Comparison of ENCODE assay signal across 17 cellular contexts in the genomic region with DNA sequence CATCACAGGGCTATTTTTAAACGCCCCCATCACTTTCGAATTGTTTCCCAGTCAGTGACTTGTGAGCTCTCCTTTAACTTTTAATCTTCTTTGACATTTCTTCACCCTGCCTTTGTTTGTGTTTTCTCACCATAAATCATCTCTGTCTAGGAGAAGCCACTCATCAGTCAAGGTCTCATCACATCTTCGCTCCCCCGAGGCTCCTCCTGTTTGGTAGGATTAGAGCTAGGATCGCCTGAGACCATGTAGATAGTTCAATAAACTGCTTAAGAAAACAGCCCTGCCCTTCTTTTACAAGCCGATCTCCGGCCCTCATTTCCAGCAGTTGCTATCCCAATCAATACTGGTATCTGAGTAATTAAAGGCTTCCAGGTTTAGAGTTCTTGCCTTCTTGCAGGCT.
DNase-seq lines count a peak whose midpoint lies in the region; ATAC-seq, FAIRE-seq and TF ChIP-seq lines count a peak whose summit lies in the region.
"Had no signal": no experiment of that assay in that cellular context is flagged by ENCODE, and none has a peak within 500 bp of the region (broad histone marks: within the 10 kb centered on the region; RNA-seq: fewer than 3 reads in every experiment).

No MANE protein-coding gene starts in this region.

- H3K9me1 ChIP-seq in keratinocyte (ENCODE audit: control insufficient read depth, extremely low read depth, insufficient read depth, low read length) = no peaks in the 10 kb centered on the region

- peaks cover 4% of the 10 kb centered on the region for H3K36me3 Mint-ChIP-seq in nephron progenitor cell (ENCODE audit: low read depth)

- no peaks in the 10 kb centered on the region for H3F3A ChIP-seq in SK-N-SH (replicated peaks; ENCODE audit: insufficient read depth)

- no peaks in the 10 kb centered on the region for H3K27me3 Mint-ChIP-seq in nephron progenitor cell (ENCODE audit: low read depth, poor library complexity)

- dilution Hi-C loops in keratinocyte (cut with MboI; ENCODE audit: extremely low pct_ligation_motif_present, low sequenced_read_pairs) = no loop called here

- H3K4me1 Mint-ChIP-seq in nephron progenitor cell = peaks cover 60% of the 10 kb centered on the region
- H3K4me1 Mint-ChIP-seq: B cell had no signal

- peaks cover 7% of the 10 kb centered on the region for H3K4me1 ChIP-seq in keratinocyte (ENCODE audit: control insufficient read depth, extremely low read depth, insufficient read depth, low read length)
- peaks cover 0 to 2% of the 10 kb centered on the region in 2 experiments; a peak in 2 of 4 replicates for H3K4me1 ChIP-seq in SK-N-SH (ENCODE audit: control insufficient read depth in 1 of 2, insufficient read depth in 2 of 2, low read depth in 1 of 2, low read length in 1 of 2)

- H3K9me3 Mint-ChIP-seq in nephron progenitor cell = peaks cover 4% of the 10 kb centered on the region
- H3K9me3 Mint-ChIP-seq: CD4-positive, alpha-beta T cell had no signal

- TF ChIP-seq EP300 in SK-N-SH (IDR thresholded peaks at IDR 0.05; ENCODE audit: borderline replicate concordance in 1 of 2, low read depth in 1 of 2, low read length in 1 of 2) = no peak

- H3K9me3 ChIP-seq in keratinocyte (ENCODE audit: control insufficient read depth, low read depth, low read length) = no peaks in the 10 kb centered on the region
- no peaks in the 10 kb centered on the region; the same call in 1 of the 2 replicates for H3K9me3 ChIP-seq in SK-N-SH

- CTCF ChIA-PET in SK-N-SH (lab: Yijun Ruan, JAX) = interaction anchor here (1.8 kb wide), 1 partner anchor 13 kb away, joined by 4 read pairs; no protein-coding TSS in a partner anchor

- peak overlapping the region; percentile 36 for H2AFZ ChIP-seq in keratinocyte (ENCODE audit: control insufficient read depth, low read length)
- H2AFZ ChIP-seq in SK-N-SH (ENCODE audit: low read depth) = no peak overlapping the region

- H3K36me3 ChIP-seq in keratinocyte (ENCODE audit: control insufficient read depth in 2 of 2, extremely low read depth in 1 of 2, insufficient read depth in 2 of 2, low read length in 2 of 2) (no peaks in the 10 kb centered on the region), SK-N-SH (replicated peaks in 1 of 2; ENCODE audit: control insufficient read depth in 1 of 2, insufficient read depth in 2 of 2, low read length in 1 of 2) (no peaks in the 10 kb centered on the region)

- H3K79me2 ChIP-seq in keratinocyte (ENCODE audit: control insufficient read depth, insufficient read depth, low read length) = no peaks in the 10 kb centered on the region
- H3K79me2 ChIP-seq in SK-N-SH (ENCODE audit: insufficient read depth) = no peaks in the 10 kb centered on the region

- DNase-seq in NCI-H460 (ENCODE audit: extremely low read depth, low read depth) = peak; percentile 46
- no peak for DNase-seq in keratinocyte (ENCODE audit: low read depth, low spot score)
- peak; percentile 31 for DNase-seq in nephron progenitor cell
- DNase-seq in amniotic stem cell (lab: John Stamatoyannopoulos, UW) = no peak
- no peak for DNase-seq in SK-N-SH
- no peak for DNase-seq in Kasumi-1 (lab: John Stamatoyannopoulos, UW)
- DNase-seq: C1 segment of cervical spinal cord; Calu3; CD4-positive, alpha-beta T cell; DMS 273 treated with DMSO at 0.1 percent for 48 hours; GOT3; H9 had no signal

- TF ChIP-seq RAD21 in SK-N-SH (IDR thresholded peaks at IDR 0.05; ENCODE audit: low read length) = no peak

- WGBS in SK-N-SH (ENCODE audit: low lambda C conversion rate) = 33% methylated on average over 7 of the region's 7 CpGs

- H3K9ac ChIP-seq in keratinocyte (ENCODE audit: control insufficient read depth, extremely low read depth, insufficient read depth, low read length) = no peak overlapping the region
- H3K9ac ChIP-seq in SK-N-SH = no peak overlapping the region

- H3K4me2 ChIP-seq in keratinocyte (ENCODE audit: control insufficient read depth, extremely low read depth, insufficient read depth, low read depth, low read length) (no peak overlapping the region), SK-N-SH (no peak overlapping the region)

- no peaks in the 10 kb centered on the region for H3K27me3 ChIP-seq in keratinocyte (ENCODE audit: control insufficient read depth, extremely low read depth, insufficient read depth, low read length)
- H3K27me3 ChIP-seq in SK-N-SH (ENCODE audit: insufficient read depth) = no peaks in the 10 kb centered on the region

- H3K27ac ChIP-seq in keratinocyte (ENCODE audit: control insufficient read depth, insufficient read depth, low read length) (no peak overlapping the region), SK-N-SH (ENCODE audit: low read depth in 2 of 2, low read length in 1 of 2) (no peak overlapping the region)

- H3K27ac Mint-ChIP-seq in nephron progenitor cell = peak overlapping the region; percentile 8
- H3K27ac Mint-ChIP-seq: B cell; CD4-positive, alpha-beta T cell; H9 had no signal

- ATAC-seq in HG03342 (IDR thresholded peaks at IDR 0.05; ENCODE audit: unreplicated experiment) = no peak
- ATAC-seq: HepG2 had no signal

- H3K4me3 ChIP-seq in keratinocyte (ENCODE audit: control insufficient read depth in 2 of 3, extremely low read depth in 1 of 3, insufficient read depth in 2 of 3, low read depth in 1 of 3, low read length in 3 of 3) (no peak overlapping the region), SK-N-SH (ENCODE audit: low read depth in 2 of 2, low read length in 1 of 2) (no peak overlapping the region)

- H3K4me3 Mint-ChIP-seq in nephron progenitor cell = peak overlapping the region; percentile 50
- H3K4me3 Mint-ChIP-seq: B cell; CD4-positive, alpha-beta T cell; H9 had no signal

- H3K9me2 ChIP-seq in SK-N-SH = no peaks in the 10 kb centered on the region

- H4K20me1 ChIP-seq in keratinocyte (ENCODE audit: control insufficient read depth, extremely low read depth, insufficient read depth, low read length) (no peaks in the 10 kb centered on the region), SK-N-SH (ENCODE audit: insufficient read depth) (no peaks in the 10 kb centered on the region)

- TF ChIP-seq CTCF in keratinocyte (optimal IDR thresholded peaks at IDR 0.05 in 1 of 3, IDR thresholded peaks at IDR 0.05 in 1 of 3, conservative IDR thresholded peaks at IDR 0.05 in 1 of 3; ENCODE audit: extremely low read depth in 1 of 3, insufficient read depth in 2 of 3, low read length in 3 of 3) (no peak), nephron progenitor cell (IDR thresholded peaks at IDR 0.05) (no peak), SK-N-SH (IDR thresholded peaks at IDR 0.05) (no peak)

- POLR2A ChIA-PET in SK-N-SH (lab: Yijun Ruan, JAX) = no interaction called here

- no peak for FAIRE-seq in keratinocyte (lab: Jason Lieb, UNC)
- FAIRE-seq: A204.1, HepG2, HTR-8/SVneo had no signal

TF ChIP-seq in SK-N-SH, 30 proteins besides CTCF, POLR2A, EP300 and RAD21:
- TF ChIP-seq SIN3A (IDR thresholded peaks at IDR 0.05; ENCODE audit: borderline replicate concordance, low read depth, low read length) (no peak), ELF1 (IDR thresholded peaks at IDR 0.05) (no peak), RXRA (IDR thresholded peaks at IDR 0.05; ENCODE audit: borderline replicate concordance, low read depth) (no peak), GABPA (IDR thresholded peaks at IDR 0.05; ENCODE audit: low read depth) (no peak)
- TF ChIP-seq, protein P1, sequence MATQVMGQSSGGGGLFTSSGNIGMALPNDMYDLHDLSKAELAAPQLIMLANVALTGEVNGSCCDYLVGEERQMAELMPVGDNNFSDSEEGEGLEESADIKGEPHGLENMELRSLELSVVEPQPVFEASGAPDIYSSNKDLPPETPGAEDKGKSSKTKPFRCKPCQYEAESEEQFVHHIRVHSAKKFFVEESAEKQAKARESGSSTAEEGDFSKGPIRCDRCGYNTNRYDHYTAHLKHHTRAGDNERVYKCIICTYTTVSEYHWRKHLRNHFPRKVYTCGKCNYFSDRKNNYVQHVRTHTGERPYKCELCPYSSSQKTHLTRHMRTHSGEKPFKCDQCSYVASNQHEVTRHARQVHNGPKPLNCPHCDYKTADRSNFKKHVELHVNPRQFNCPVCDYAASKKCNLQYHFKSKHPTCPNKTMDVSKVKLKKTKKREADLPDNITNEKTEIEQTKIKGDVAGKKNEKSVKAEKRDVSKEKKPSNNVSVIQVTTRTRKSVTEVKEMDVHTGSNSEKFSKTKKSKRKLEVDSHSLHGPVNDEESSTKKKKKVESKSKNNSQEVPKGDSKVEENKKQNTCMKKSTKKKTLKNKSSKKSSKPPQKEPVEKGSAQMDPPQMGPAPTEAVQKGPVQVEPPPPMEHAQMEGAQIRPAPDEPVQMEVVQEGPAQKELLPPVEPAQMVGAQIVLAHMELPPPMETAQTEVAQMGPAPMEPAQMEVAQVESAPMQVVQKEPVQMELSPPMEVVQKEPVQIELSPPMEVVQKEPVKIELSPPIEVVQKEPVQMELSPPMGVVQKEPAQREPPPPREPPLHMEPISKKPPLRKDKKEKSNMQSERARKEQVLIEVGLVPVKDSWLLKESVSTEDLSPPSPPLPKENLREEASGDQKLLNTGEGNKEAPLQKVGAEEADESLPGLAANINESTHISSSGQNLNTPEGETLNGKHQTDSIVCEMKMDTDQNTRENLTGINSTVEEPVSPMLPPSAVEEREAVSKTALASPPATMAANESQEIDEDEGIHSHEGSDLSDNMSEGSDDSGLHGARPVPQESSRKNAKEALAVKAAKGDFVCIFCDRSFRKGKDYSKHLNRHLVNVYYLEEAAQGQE (IDR thresholded peaks at IDR 0.05; ENCODE audit: low read depth, low read length) = no peak

Comparison
In these comparisons a context has a peak if more than half of its experiments do, and no peak if none do; other contexts are left out.
1. DNase-seq: peak in NCI-H460 (single experiment) and nephron progenitor cell (single experiment); none in keratinocyte (single experiment), amniotic stem cell (single experiment), SK-N-SH (single experiment) and Kasumi-1 (0 of 2).